Comparison of ENCODE assay signal across 1 cellular context in genomic region chr2:55609931-55610578, GRCh38.
TF ChIP-seq lines count a peak whose summit lies in the region.

No MANE protein-coding gene starts in this region.

TF ChIP-seq in GM12878, 131 proteins besides CTCF, POLR2A, EP300 and RAD21:
- TF ChIP-seq ZNF24 (IDR thresholded peaks at IDR 0.05) (no peak), HCFC1 (IDR thresholded peaks at IDR 0.05; ENCODE audit: low read length) (no peak), FOS (IDR thresholded peaks at IDR 0.05; ENCODE audit: borderline replicate concordance, extremely low read depth, insufficient read length) (no peak), SRF (IDR thresholded peaks at IDR 0.05; ENCODE audit: low read depth in 2 of 2, low read length in 2 of 2) (no peak)
